In genomic region chrX:40299028-40299479, GRCh38 we compare ENCODE assay signal across 12 cellular contexts.
DNase-seq lines count a peak whose midpoint lies in the region; ATAC-seq and TF ChIP-seq lines count a peak whose summit lies in the region.
"Had no signal": no experiment of that assay in that cellular context is flagged by ENCODE, and none has a peak within 500 bp of the region (broad histone marks: within the 10 kb centered on the region; RNA-seq: fewer than 3 reads in every experiment).

No MANE protein-coding gene starts in this region.

- H3K4me3 Mint-ChIP-seq in central memory CD8-positive, alpha-beta T cell = peak overlapping the region; percentile 68
- H3K4me3 Mint-ChIP-seq in neural crest cell = no peak overlapping the region
- H3K4me3 Mint-ChIP-seq: activated CD8-positive, alpha-beta memory T cell treated with anti-CD3 and anti-CD28 coated beads, Interleukin-2, amount 10 ng/mL, durations not matched to agents 7 days and 5 days had no signal

- H3K79me2 ChIP-seq in DOHH2 (ENCODE audit: control insufficient read depth, low read length) (no peaks in the 10 kb centered on the region), Karpas-422 (ENCODE audit: low read length) (no peaks in the 10 kb centered on the region)

- ATAC-seq in central memory CD8-positive, alpha-beta T cell (replicated peaks; ENCODE audit: extremely low read depth, poor library complexity, severe bottlenecking) = no peak
- ATAC-seq in left colon = no peak
- ATAC-seq in stimulated activated naive CD8-positive, alpha-beta T cell treated with anti-CD3 and anti-CD28 coated beads, Interleukin-15, Interleukin-2, amounts not matched to agents 100 U/mL and 50 U/mL, for 24 hours = no peak
- no peak for ATAC-seq in HG02763 (IDR thresholded peaks at IDR 0.05; ENCODE audit: unreplicated experiment)

- H3K9me2 ChIP-seq in DOHH2 (replicated peaks; ENCODE audit: control insufficient read depth, low read length) = no peaks in the 10 kb centered on the region
- no peaks in the 10 kb centered on the region for H3K9me2 ChIP-seq in Karpas-422 (replicated peaks; ENCODE audit: insufficient read depth, low read length)

- no peaks in the 10 kb centered on the region for H3K36me3 ChIP-seq in DOHH2 (ENCODE audit: control insufficient read depth, low read length)
- no peaks in the 10 kb centered on the region for H3K36me3 ChIP-seq in Karpas-422 (ENCODE audit: insufficient read depth, low read length)
- H3K36me3 ChIP-seq: neutrophil, SJCRH30 had no signal

- H3K27ac ChIP-seq in DOHH2 (ENCODE audit: low read depth, low read length) (no peak overlapping the region), Karpas-422 (ENCODE audit: low read length) (no peak overlapping the region)
- H3K27ac ChIP-seq: neutrophil, SJCRH30 had no signal

- H3K4me1 ChIP-seq in DOHH2 (ENCODE audit: control insufficient read depth, low read length) = no peaks in the 10 kb centered on the region
- H3K4me1 ChIP-seq in Karpas-422 (ENCODE audit: low read length) = peaks cover 3% of the 10 kb centered on the region
- H3K4me1 ChIP-seq: SJCRH30 had no signal

- H3K9me3 Mint-ChIP-seq in central memory CD8-positive, alpha-beta T cell = no peaks in the 10 kb centered on the region
- no peaks in the 10 kb centered on the region for H3K9me3 Mint-ChIP-seq in neural crest cell

- no peaks in the 10 kb centered on the region for H3K27me3 Mint-ChIP-seq in central memory CD8-positive, alpha-beta T cell
- no peaks in the 10 kb centered on the region for H3K27me3 Mint-ChIP-seq in neural crest cell (ENCODE audit: low read depth)

- TF ChIP-seq CTCF in DOHH2 (IDR thresholded peaks at IDR 0.05; ENCODE audit: low read depth, low read length, poor library complexity, severe bottlenecking) (peak; percentile 23), neural crest cell (conservative IDR thresholded peaks at IDR 0.05) (peak; percentile 29)

- H3K9ac ChIP-seq in Karpas-422 (ENCODE audit: low read length) = no peak overlapping the region

- H3F3A ChIP-seq in DOHH2 (ENCODE audit: control insufficient read depth, insufficient read depth) = no peaks in the 10 kb centered on the region

- H4K20me1 ChIP-seq in DOHH2 (ENCODE audit: control insufficient read depth, insufficient read depth, low read depth, low read length) (no peaks in the 10 kb centered on the region), Karpas-422 (ENCODE audit: insufficient read depth, low read depth, low read length) (no peaks in the 10 kb centered on the region)

- no peak overlapping the region for H3K4me3 ChIP-seq in DOHH2 (ENCODE audit: low read length)
- H3K4me3 ChIP-seq in Karpas-422 (ENCODE audit: low read length) = no peak overlapping the region
- H3K4me3 ChIP-seq: SJCRH30 had no signal

- H2AFZ ChIP-seq in Karpas-422 (ENCODE audit: low read length) = no peak overlapping the region

- no peak overlapping the region for H3K4me2 ChIP-seq in DOHH2 (ENCODE audit: low read length)
- no peak overlapping the region for H3K4me2 ChIP-seq in Karpas-422 (ENCODE audit: low read depth, low read length, poor library complexity, severe bottlenecking)

- H3K27me3 ChIP-seq in DOHH2 (ENCODE audit: control insufficient read depth, low read length) (peaks cover 10% of the 10 kb centered on the region; the same call in 1 of the 2 replicates), Karpas-422 (ENCODE audit: low read length) (no peaks in the 10 kb centered on the region)
- H3K27me3 ChIP-seq: neutrophil, SJCRH30 had no signal

- H3K36me3 Mint-ChIP-seq in central memory CD8-positive, alpha-beta T cell (ENCODE audit: insufficient read depth) = no peaks in the 10 kb centered on the region
- no peaks in the 10 kb centered on the region for H3K36me3 Mint-ChIP-seq in neural crest cell (ENCODE audit: low read depth)
- H3K36me3 Mint-ChIP-seq: activated CD8-positive, alpha-beta memory T cell treated with anti-CD3 and anti-CD28 coated beads, Interleukin-2, amount 10 ng/mL, durations not matched to agents 7 days and 5 days had no signal

- no peaks in the 10 kb centered on the region for H3K9me3 ChIP-seq in DOHH2 (ENCODE audit: control insufficient read depth, insufficient read depth, low read length)
- H3K9me3 ChIP-seq in Karpas-422 (ENCODE audit: low read length) = no peaks in the 10 kb centered on the region
- H3K9me3 ChIP-seq: neutrophil, SJCRH30 had no signal

- DNase-seq in Karpas-422 = peak; percentile 49
- DNase-seq in central memory CD8-positive, alpha-beta T cell (ENCODE audit: low spot score in 2 of 2) = no peak
- peak; percentile 3 for DNase-seq in neural crest cell (ENCODE audit: low read depth, low spot score)
- DNase-seq in NCI-H1694 (lab: John Stamatoyannopoulos, UW) = no peak
- DNase-seq in left colon = no peak
- DNase-seq in stimulated activated naive CD8-positive, alpha-beta T cell treated with anti-CD3 and anti-CD28 coated beads, Interleukin-15, Interleukin-2, amounts not matched to agents 100 U/mL and 50 U/mL, for 24 hours = no peak
- DNase-seq: NCI-H187 had no signal

- H3K4me1 Mint-ChIP-seq in central memory CD8-positive, alpha-beta T cell = peaks cover 18% of the 10 kb centered on the region
- H3K4me1 Mint-ChIP-seq in neural crest cell = peaks cover 29% of the 10 kb centered on the region

- intact Hi-C loops in left colon (cut with DNase I, micrococcal nuclease) = no loop called here

- peak overlapping the region; percentile 80 for H3K27ac Mint-ChIP-seq in central memory CD8-positive, alpha-beta T cell (ENCODE audit: low read depth)
- no peak overlapping the region for H3K27ac Mint-ChIP-seq in neural crest cell (ENCODE audit: unreplicated experiment)
- H3K27ac Mint-ChIP-seq: activated CD8-positive, alpha-beta memory T cell treated with anti-CD3 and anti-CD28 coated beads, Interleukin-2, amount 10 ng/mL, durations not matched to agents 7 days and 5 days had no signal

Comparison
In these comparisons a context has a peak if more than half of its experiments do, and no peak if none do; other contexts are left out.
1. DNase-seq: peak in Karpas-422 (single experiment) and neural crest cell (single experiment); none in central memory CD8-positive, alpha-beta T cell (0 of 2), NCI-H1694 (single experiment), left colon (0 of 2) and stimulated activated naive CD8-positive, alpha-beta T cell treated with anti-CD3 and anti-CD28 coated beads, Interleukin-15, Interleukin-2, amounts not matched to agents 100 U/mL and 50 U/mL, for 24 hours (single experiment).